In the genomic region with DNA sequence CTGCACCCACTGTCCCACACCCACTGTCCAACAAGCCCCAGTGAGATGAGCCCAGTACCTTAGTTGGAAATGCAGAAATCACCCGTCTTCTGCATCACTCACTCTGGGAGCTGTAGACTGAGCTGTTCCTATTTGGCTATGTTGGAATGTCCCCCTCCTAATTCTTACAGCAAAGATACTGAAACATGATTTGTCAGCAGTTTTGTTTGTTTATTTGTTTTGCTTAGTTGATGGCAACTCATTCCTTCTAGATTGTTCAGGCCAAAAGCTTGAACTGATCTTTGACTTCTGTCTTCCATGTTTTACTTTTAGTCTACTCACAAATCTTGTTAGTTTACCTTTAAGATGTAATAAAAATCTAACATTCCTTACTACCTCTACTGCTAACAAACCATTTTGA, we compare ENCODE assay signal across 1 cellular context.
TF ChIP-seq lines count a peak whose summit lies in the region.

No MANE protein-coding gene starts in this region.

TF ChIP-seq in HepG2, 621 proteins besides CTCF, POLR2A, EP300 and RAD21 (continued from another document):
- no peak for TF ChIP-seq SP5 (CRISPR knock-in tag; IDR thresholded peaks at IDR 0.05; ENCODE audit: borderline replicate concordance, low read depth)
- TF ChIP-seq MAFK (conservative IDR thresholded peaks at IDR 0.05 in 1 of 2, IDR thresholded peaks at IDR 0.05 in 1 of 2; ENCODE audit: low read length in 2 of 2), result peak; percentile 72 to 82; a peak in 3 of 4 replicates
- no peak for TF ChIP-seq FOXK1 (CRISPR knock-in tag; IDR thresholded peaks at IDR 0.05; ENCODE audit: borderline replicate concordance, low read depth)
- no peak for TF ChIP-seq DR1 (CRISPR knock-in tag; IDR thresholded peaks at IDR 0.05)
- TF ChIP-seq TBX3 (IDR thresholded peaks at IDR 0.05; ENCODE audit: borderline replicate concordance), result no peak
- peak; percentile 76 for TF ChIP-seq MAFF (IDR thresholded peaks at IDR 0.05; ENCODE audit: low read depth, low read length)
- TF ChIP-seq CBX1 (IDR thresholded peaks at IDR 0.05; ENCODE audit: low read depth), result no peak
- TF ChIP-seq ZNF772 (CRISPR knock-in tag; IDR thresholded peaks at IDR 0.05), result no peak
